15 cellular contexts compared by ENCODE assay signal in genomic region chr2:9154061-9154460, GRCh38. TPM values are rescaled to one million over a fixed set of nuclear protein-coding genes. Genes with fewer than 3 reads are reported as not detected.
DNase-seq lines count a peak whose midpoint lies in the region; ATAC-seq and TF ChIP-seq lines count a peak whose summit lies in the region.
"Had no signal": no experiment of that assay in that cellular context is flagged by ENCODE, and none has a peak within 500 bp of the region (broad histone marks: within the 10 kb centered on the region; RNA-seq: fewer than 3 reads in every experiment).

No MANE protein-coding gene starts in this region.

- no peaks in the 10 kb centered on the region for H3K79me2 ChIP-seq in PC-9 (ENCODE audit: low read depth)

- H3K4me3 ChIP-seq in PC-9 (peak overlapping the region; percentile 32; the same call in 1 of the 2 replicates), breast epithelium (no peak overlapping the region), sigmoid colon (no peak overlapping the region), thyroid gland (replicated peaks in 1 of 3) (no peak overlapping the region), Peyer's patch (no peak overlapping the region), body of pancreas (no peak overlapping the region)
- H3K4me3 ChIP-seq: BLaER1 treated with 17β-estradiol and CSF1 and Interleukin-3, amounts not matched to agents 10 nM and 100 nM; GM12878; HAP-1 had no signal

- no peaks in the 10 kb centered on the region for H3K27me3 ChIP-seq in PC-9 (ENCODE audit: insufficient read depth, low read depth)
- no peaks in the 10 kb centered on the region for H3K27me3 ChIP-seq in breast epithelium
- no peaks in the 10 kb centered on the region for H3K27me3 ChIP-seq in sigmoid colon
- H3K27me3 ChIP-seq in thyroid gland: no peaks in the 10 kb centered on the region
- no peaks in the 10 kb centered on the region for H3K27me3 ChIP-seq in Peyer's patch
- no peaks in the 10 kb centered on the region for H3K27me3 ChIP-seq in body of pancreas
- H3K27me3 ChIP-seq: BLaER1 treated with 17β-estradiol and CSF1 and Interleukin-3, amounts not matched to agents 10 nM and 100 nM had no signal

- TF ChIP-seq POLR2A in breast epithelium (IDR thresholded peaks at IDR 0.05): no peak
- TF ChIP-seq POLR2A in sigmoid colon (IDR thresholded peaks at IDR 0.05): no peak
- TF ChIP-seq POLR2A in thyroid gland (IDR thresholded peaks at IDR 0.05): no peak
- TF ChIP-seq POLR2A in Peyer's patch (IDR thresholded peaks at IDR 0.05): no peak
- TF ChIP-seq POLR2A in body of pancreas (IDR thresholded peaks at IDR 0.05): no peak

- TF ChIP-seq CTCF in PC-9 (conservative IDR thresholded peaks at IDR 0.05) (no peak), breast epithelium (IDR thresholded peaks at IDR 0.05) (no peak), sigmoid colon (IDR thresholded peaks at IDR 0.05) (no peak), thyroid gland (IDR thresholded peaks at IDR 0.05) (no peak), Peyer's patch (IDR thresholded peaks at IDR 0.05) (no peak), body of pancreas (IDR thresholded peaks at IDR 0.05) (no peak)

- no peak for TF ChIP-seq EP300 in sigmoid colon (IDR thresholded peaks at IDR 0.05)

- H3K27ac ChIP-seq in PC-9 (peak overlapping the region; percentile 89), breast epithelium (peak overlapping the region; percentile 56 to 62), sigmoid colon (peak overlapping the region in 1 of 4 donors; percentile 18), thyroid gland (peak overlapping the region; percentile 64 to 69 (median 67)), Peyer's patch (no peak overlapping the region), body of pancreas (peak overlapping the region in 1 of 4 donors; percentile 57)
- H3K27ac ChIP-seq: BLaER1 treated with 17β-estradiol and CSF1 and Interleukin-3, amounts not matched to agents 10 nM and 100 nM had no signal

- 93 to 96% methylated on average over 2 of the region's 2 CpGs for WGBS in sigmoid colon, 2 donors
- WGBS in thyroid gland, 2 donors: 90 to 96% methylated on average over 2 of the region's 2 CpGs
- WGBS in body of pancreas, 2 donors: 85 to 87% methylated on average over 2 of the region's 2 CpGs

- H3K9me2 ChIP-seq in PC-9 (ENCODE audit: insufficient read depth): no peaks in the 10 kb centered on the region

- intact Hi-C loops in PC-9 (cut with micrococcal nuclease; ENCODE audit: unreplicated experiment): no loop called here
- intact Hi-C loops in breast epithelium (cut with DNase I; ENCODE audit: low total_unique reads): loop anchor here (10.0 kb wide), 1 partner anchor 1369 kb away; no protein-coding TSS in a partner anchor
- intact Hi-C loops in sigmoid colon (cut with DNase I): no loop called here
- intact Hi-C loops in thyroid gland (cut with DNase I): no loop called here
- intact Hi-C loops in body of pancreas (cut with DNase I): no loop called here

- peak overlapping the region; percentile 54; the same call in 1 of the 2 replicates for H2AFZ ChIP-seq in PC-9

- DNase-seq in PC-9: no peak
- no peak for DNase-seq in breast epithelium (ENCODE audit: low spot score in 2 of 2)
- DNase-seq in sigmoid colon: peak; percentile 25
- DNase-seq in thyroid gland: no peak
- DNase-seq in NCI-H2171 (lab: John Stamatoyannopoulos, UW): no peak
- DNase-seq in Peyer's patch: no peak
- DNase-seq in body of pancreas: no peak
- DNase-seq: Calu3; CD8-positive, alpha-beta T cell; DND-41; EL had no signal

- POLR2A ChIA-PET in PC-9 (lab: Charles Lee; ENCODE audit: unreplicated experiment): interaction anchor here (0.7 kb wide), 1 partner anchor 10 kb away, joined by 4 read pairs; no protein-coding TSS in a partner anchor

- peaks cover 32% of the 10 kb centered on the region for H3F3A ChIP-seq in PC-9 (ENCODE audit: insufficient read depth, low read depth)

- CTCF ChIA-PET in PC-9 (lab: Charles Lee): no interaction called here

- peaks cover 25% of the 10 kb centered on the region for H3K4me1 ChIP-seq in PC-9 (replicated peaks; ENCODE audit: insufficient read depth)
- peaks cover 0 to 13% of the 10 kb centered on the region in 2 donors for H3K4me1 ChIP-seq in breast epithelium
- H3K4me1 ChIP-seq in sigmoid colon: no peaks in the 10 kb centered on the region
- H3K4me1 ChIP-seq in thyroid gland: peaks cover 10% of the 10 kb centered on the region in 2 donors
- H3K4me1 ChIP-seq in Peyer's patch: no peaks in the 10 kb centered on the region
- peaks cover 7% of the 10 kb centered on the region for H3K4me1 ChIP-seq in body of pancreas
- H3K4me1 ChIP-seq: HAP-1 had no signal

- H3K36me3 ChIP-seq in PC-9 (ENCODE audit: low read depth): no peaks in the 10 kb centered on the region
- H3K36me3 ChIP-seq in breast epithelium: no peaks in the 10 kb centered on the region
- H3K36me3 ChIP-seq in sigmoid colon: no peaks in the 10 kb centered on the region
- H3K36me3 ChIP-seq in thyroid gland: no peaks in the 10 kb centered on the region
- H3K36me3 ChIP-seq in Peyer's patch: no peaks in the 10 kb centered on the region
- H3K36me3 ChIP-seq in body of pancreas (replicated peaks in 1 of 2; ENCODE audit: insufficient read depth in 1 of 2, low read depth in 2 of 2): no peaks in the 10 kb centered on the region
- H3K36me3 ChIP-seq: BLaER1 treated with 17β-estradiol and CSF1 and Interleukin-3, amounts not matched to agents 10 nM and 100 nM; HAP-1 had no signal

- H3K9me3 ChIP-seq in PC-9 (ENCODE audit: insufficient read depth, low read depth) (no peaks in the 10 kb centered on the region), breast epithelium (no peaks in the 10 kb centered on the region), sigmoid colon (no peaks in the 10 kb centered on the region), thyroid gland (no peaks in the 10 kb centered on the region), Peyer's patch (no peaks in the 10 kb centered on the region), body of pancreas (no peaks in the 10 kb centered on the region)
- H3K9me3 ChIP-seq: HAP-1 had no signal

- no peaks in the 10 kb centered on the region for H4K20me1 ChIP-seq in PC-9 (ENCODE audit: insufficient read depth)
- H4K20me1 ChIP-seq: BLaER1 treated with 17β-estradiol and CSF1 and Interleukin-3, amounts not matched to agents 10 nM and 100 nM had no signal

- peak overlapping the region; percentile 77 for H3K4me2 ChIP-seq in PC-9

- BruUV-seq in PC-9 (replicated peaks; lab: Mats Ljungman, UMichigan): no TSS peak

- no peak for ATAC-seq in body of pancreas
- ATAC-seq: CD8-positive, alpha-beta T cell; GM12878 had no signal

RNA-seq across cellular contexts. Expression of gene ASAP2, which starts 52.6 kb away (rescaled TPM):
- total RNA-seq in PC-9 (2021): 60.3 and 66.8 TPM in 2 replicates
- total RNA-seq in breast epithelium: 10 to 100 TPM; 14.5 to 24.2 (median 21.0) TPM
- total RNA-seq in sigmoid colon: 10 to 100 TPM; 22.1 to 56.5 (median 26.5) TPM
- polyA plus RNA-seq in sigmoid colon: 10 to 100 TPM; 15.1 to 31.7 (median 25.8) TPM
- total RNA-seq in thyroid gland: 10 to 100 TPM; 40.3 to 55.3 (median 47.3) TPM
- total RNA-seq in Peyer's patch: 10 to 100 TPM; 30.6 to 59.4 (median 37.8) TPM
- 10 to 100 TPM; 12.5 to 23.7 TPM for total RNA-seq in body of pancreas
- total RNA-seq: B cell; CD8-positive, alpha-beta T cell had no signal

Comparison
In these comparisons a context has a peak if more than half of its experiments do, and no peak if none do; other contexts are left out.
1. H3K27ac ChIP-seq: peak in PC-9 (single experiment), breast epithelium (2 of 2) and thyroid gland (3 of 3); none in Peyer's patch (0 of 4).